24 cellular contexts compared by ENCODE assay signal in the genomic region with DNA sequence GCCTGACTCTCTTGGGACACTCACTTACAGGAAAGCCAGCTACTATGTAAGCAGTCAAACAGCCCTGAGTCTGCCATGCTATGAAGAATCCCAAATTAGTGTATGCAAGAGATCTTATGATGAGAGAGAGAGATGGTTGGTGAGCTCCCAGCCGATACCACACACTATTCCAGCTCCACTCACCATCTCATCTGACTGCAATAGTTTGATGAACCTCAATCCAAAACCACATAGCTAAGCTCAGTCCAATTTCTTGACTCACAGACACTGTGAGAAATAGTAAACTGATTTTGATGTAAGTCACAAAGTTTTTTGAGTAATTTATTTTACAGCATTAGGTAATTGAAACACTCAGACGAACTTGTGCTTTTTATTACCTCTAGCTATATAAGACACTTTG.
"Had no signal": no experiment of that assay in that cellular context is flagged by ENCODE, and none has a peak within 500 bp of the region (broad histone marks: within the 10 kb centered on the region; RNA-seq: fewer than 3 reads in every experiment).

No MANE protein-coding gene starts in this region.

- H2AFZ ChIP-seq: parathyroid adenoma had no signal

- H3K36me3 ChIP-seq: colonic mucosa, heart left ventricle, left lung, stomach, suprapubic skin, tibial artery, upper lobe of right lung had no signal

- H3K9ac ChIP-seq: parathyroid adenoma had no signal

- H3K79me2 ChIP-seq: parathyroid adenoma had no signal

- H3K27ac ChIP-seq: body of pancreas, colonic mucosa, epithelial cell of prostate, foreskin keratinocyte, heart left ventricle, left lung, parathyroid adenoma, psoas muscle, stomach, suprapubic skin, tibial artery, upper lobe of right lung had no signal

- DNase-seq: activated B cell treated with CpG ODN at 0.5 μM for 24 hours; activated CD4-positive, alpha-beta T cell treated with anti-CD3 and anti-CD28 coated beads, Interleukin-2, amount 50 U/mL, for 1 hour; activated CD8-positive, alpha-beta T cell treated with anti-CD3 and anti-CD28 coated beads for 36 hours; activated T-cell treated with anti-CD3 and anti-CD28 coated beads, Interleukin-2, amount 50 U/mL, for 48 hours; anterior cingulate cortex; body of pancreas; cerebellar nuclear complex; colonic mucosa; effector CD8-positive, alpha-beta T cell; foreskin keratinocyte; heart left ventricle; left lung; psoas muscle; stimulated activated CD4-positive, alpha-beta T cell treated with anti-CD3 and anti-CD28 coated beads, Interleukin-15, amount 100 ng/mL, for 24 hours; stimulated activated CD4-positive, alpha-beta T cell treated with anti-CD3 and anti-CD28 coated beads, Interleukin-2, amount 100 ng/mL, for 24 hours; stimulated activated naive B cell treated with anti-CD40 and anti-IgM and Interleukin-4, amounts not matched to agents 10 μg/mL and 1 μg/mL and 100 μg/mL, for 72 hours; stomach; T-helper 1 cell; tibial artery; upper lobe of right lung had no signal

- H3K4me3 ChIP-seq: body of pancreas, colonic mucosa, heart left ventricle, left lung, lung, psoas muscle, stomach, suprapubic skin, tibial artery, upper lobe of right lung had no signal

- H3K9me3 ChIP-seq: body of pancreas, colonic mucosa, heart left ventricle, left lung, psoas muscle, stomach, suprapubic skin, tibial artery, upper lobe of right lung had no signal

- H3K4me1 ChIP-seq: body of pancreas, colonic mucosa, left lung, parathyroid adenoma, psoas muscle, stomach, suprapubic skin, upper lobe of right lung had no signal

- H3K27me3 ChIP-seq: body of pancreas, colonic mucosa, foreskin keratinocyte, heart left ventricle, left lung, stomach, suprapubic skin, tibial artery, upper lobe of right lung had no signal
